Comparison of ENCODE assay signal across 8 cellular contexts in the genomic region with DNA sequence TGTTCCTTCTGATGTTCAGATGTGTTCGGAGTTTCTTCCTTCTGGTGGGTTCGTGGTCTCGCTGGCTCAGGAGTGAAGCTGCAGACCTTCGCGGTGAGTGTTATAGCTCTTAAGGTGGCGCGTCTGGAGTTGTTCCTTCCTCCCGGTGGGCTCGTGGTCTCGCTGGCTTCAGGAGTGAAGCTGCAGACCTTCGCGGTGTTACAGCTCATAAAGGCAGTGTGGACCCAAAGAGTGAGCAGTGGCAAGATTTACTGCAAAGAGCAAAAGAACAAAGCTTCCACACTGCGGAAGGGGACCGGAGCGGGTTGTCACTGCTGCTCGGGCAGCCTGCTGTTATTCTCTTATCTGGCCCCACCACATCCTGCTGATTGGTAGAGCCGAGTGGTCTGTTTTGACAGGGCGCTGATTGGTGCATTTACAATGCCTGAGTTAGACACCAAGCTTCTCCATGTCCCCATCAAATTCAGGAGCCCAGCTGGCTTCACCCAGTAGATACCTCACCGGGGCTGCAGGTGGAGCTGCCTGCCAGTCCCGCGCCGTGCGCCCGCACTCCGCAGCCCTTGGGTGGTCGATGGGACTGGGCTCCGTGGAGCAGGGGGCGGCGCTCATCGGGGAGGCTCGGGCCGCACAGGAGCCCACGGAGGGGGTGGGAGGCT.
DNase-seq lines count a peak whose midpoint lies in the region; ATAC-seq and TF ChIP-seq lines count a peak whose summit lies in the region.
"Not testable (repeated sequence)": the region's sequence is repeated elsewhere in the genome, so short reads cannot be mapped to it uniquely, and the experiment has no call there.

No MANE protein-coding gene starts in this region.

- peak overlapping the region; percentile 17 for H3K4me3 ChIP-seq in left ventricle myocardium inferior

- H3K36me3 ChIP-seq in left ventricle myocardium inferior: not testable (repeated sequence)

- not testable (repeated sequence) for H3K36me3 Mint-ChIP-seq in activated naive CD8-positive, alpha-beta T cell treated with anti-CD3 and anti-CD28 coated beads, Interleukin-2, amount 50 U/mL, for 24 hours (ENCODE audit: low read depth); naive B cell; stimulated activated memory B cell treated with anti-CD40 and anti-IgM and Interleukin-4, amounts not matched to agents 10 μg/mL and 1 μg/mL and 100 μg/mL, for 72 hours

- TF ChIP-seq CTCF in left ventricle myocardium inferior (IDR thresholded peaks at IDR 0.05; ENCODE audit: borderline replicate concordance): not testable (repeated sequence)

- H3K4me1 ChIP-seq in left ventricle myocardium inferior: not testable (repeated sequence)

- H3K4me1 Mint-ChIP-seq in activated naive CD8-positive, alpha-beta T cell treated with anti-CD3 and anti-CD28 coated beads, Interleukin-2, amount 50 U/mL, for 24 hours; naive B cell; stimulated activated memory B cell treated with anti-CD40 and anti-IgM and Interleukin-4, amounts not matched to agents 10 μg/mL and 1 μg/mL and 100 μg/mL, for 72 hours: not testable (repeated sequence)

- H3K27ac Mint-ChIP-seq in activated naive CD8-positive, alpha-beta T cell treated with anti-CD3 and anti-CD28 coated beads, Interleukin-2, amount 50 U/mL, for 24 hours; naive B cell; stimulated activated memory B cell treated with anti-CD40 and anti-IgM and Interleukin-4, amounts not matched to agents 10 μg/mL and 1 μg/mL and 100 μg/mL, for 72 hours: not testable (repeated sequence)

- H3K27me3 ChIP-seq in left ventricle myocardium inferior (ENCODE audit: low read depth): not testable (repeated sequence)

- not testable (repeated sequence) for H3K9me3 ChIP-seq in left ventricle myocardium inferior (replicated peaks)

- not testable (repeated sequence) for H3K27ac ChIP-seq in left ventricle myocardium inferior (replicated peaks)

- not testable (repeated sequence) for H3K27me3 Mint-ChIP-seq in activated naive CD8-positive, alpha-beta T cell treated with anti-CD3 and anti-CD28 coated beads, Interleukin-2, amount 50 U/mL, for 24 hours; naive B cell; stimulated activated memory B cell treated with anti-CD40 and anti-IgM and Interleukin-4, amounts not matched to agents 10 μg/mL and 1 μg/mL and 100 μg/mL, for 72 hours

- intact Hi-C loops in left ventricle myocardium inferior (cut with micrococcal nuclease): not testable (repeated sequence)

- peak overlapping the region; percentile 34 for H3K4me3 Mint-ChIP-seq in activated naive CD8-positive, alpha-beta T cell treated with anti-CD3 and anti-CD28 coated beads, Interleukin-2, amount 50 U/mL, for 24 hours
- H3K4me3 Mint-ChIP-seq in naive B cell: peak overlapping the region in 5 of 8 donors; percentile 6 to 82 (median 44)
- H3K4me3 Mint-ChIP-seq in stimulated activated memory B cell treated with anti-CD40 and anti-IgM and Interleukin-4, amounts not matched to agents 10 μg/mL and 1 μg/mL and 100 μg/mL, for 72 hours: peak overlapping the region; percentile 46

- ATAC-seq in SK-N-SH treated with all-trans-retinoic acid at 6 μM for 48 hours: peak; percentile 75
- ATAC-seq in activated naive CD8-positive, alpha-beta T cell treated with anti-CD3 and anti-CD28 coated beads, Interleukin-2, amount 50 U/mL, for 24 hours; naive B cell (ENCODE audit: low read depth in 2 of 2); stimulated activated memory B cell treated with anti-CD40 and anti-IgM and Interleukin-4, amounts not matched to agents 10 μg/mL and 1 μg/mL and 100 μg/mL, for 72 hours: not testable (repeated sequence)

- peak; percentile 51 for DNase-seq in Daoy (ENCODE audit: low read depth)
- DNase-seq in HuH-7 (ENCODE audit: low spot score): peak; percentile 20
- peak; percentile 52 for DNase-seq in activated CD8-positive, alpha-beta memory T cell treated with anti-CD3 and anti-CD28 coated beads for 24 hours
- not testable (repeated sequence) for DNase-seq in activated naive CD8-positive, alpha-beta T cell treated with anti-CD3 and anti-CD28 coated beads, Interleukin-2, amount 50 U/mL, for 24 hours; left ventricle myocardium inferior; naive B cell

- not testable (repeated sequence) for H3K9me3 Mint-ChIP-seq in activated naive CD8-positive, alpha-beta T cell treated with anti-CD3 and anti-CD28 coated beads, Interleukin-2, amount 50 U/mL, for 24 hours; naive B cell; stimulated activated memory B cell treated with anti-CD40 and anti-IgM and Interleukin-4, amounts not matched to agents 10 μg/mL and 1 μg/mL and 100 μg/mL, for 72 hours

TF ChIP-seq in SK-N-SH treated with all-trans-retinoic acid at 6 μM for 48 hours, 23 proteins besides CTCF, POLR2A, EP300 and RAD21:
- TF ChIP-seq ZFP3 (CRISPR knock-in tag; IDR thresholded peaks at IDR 0.05): peak; percentile 50; the same call in 1 of the 2 replicates
